In the genomic region with DNA sequence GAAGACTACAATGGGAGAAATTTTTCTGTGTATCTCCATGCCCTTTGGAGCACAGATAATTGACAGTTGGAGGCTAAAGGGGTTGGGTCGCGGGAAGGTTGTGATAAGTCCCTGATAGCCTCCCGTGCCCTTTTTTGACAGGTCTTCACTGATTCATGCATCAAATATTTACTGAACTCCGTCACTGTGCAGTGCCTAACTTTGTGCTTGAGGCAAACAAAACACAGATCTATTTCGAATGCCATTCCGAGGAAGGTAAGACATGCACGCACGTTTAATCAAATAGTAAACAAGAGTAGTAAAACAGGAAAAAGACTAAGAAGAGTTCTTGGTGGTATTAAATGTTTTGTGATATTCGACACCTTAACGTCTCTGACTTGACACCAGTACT, we compare ENCODE assay signal across 1 cellular context.
TF ChIP-seq lines count a peak whose summit lies in the region.

No MANE protein-coding gene starts in this region.

TF ChIP-seq in GM12878, 131 proteins besides CTCF, POLR2A, EP300 and RAD21:
- TF ChIP-seq, protein P1, sequence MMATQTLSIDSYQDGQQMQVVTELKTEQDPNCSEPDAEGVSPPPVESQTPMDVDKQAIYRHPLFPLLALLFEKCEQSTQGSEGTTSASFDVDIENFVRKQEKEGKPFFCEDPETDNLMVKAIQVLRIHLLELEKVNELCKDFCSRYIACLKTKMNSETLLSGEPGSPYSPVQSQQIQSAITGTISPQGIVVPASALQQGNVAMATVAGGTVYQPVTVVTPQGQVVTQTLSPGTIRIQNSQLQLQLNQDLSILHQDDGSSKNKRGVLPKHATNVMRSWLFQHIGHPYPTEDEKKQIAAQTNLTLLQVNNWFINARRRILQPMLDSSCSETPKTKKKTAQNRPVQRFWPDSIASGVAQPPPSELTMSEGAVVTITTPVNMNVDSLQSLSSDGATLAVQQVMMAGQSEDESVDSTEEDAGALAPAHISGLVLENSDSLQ (IDR thresholded peaks at IDR 0.05): no peak
- 0 out of 2 replicates have a peak, but pooled peaks have one; percentile 12 for TF ChIP-seq SMAD5 (IDR thresholded peaks at IDR 0.05; ENCODE audit: low read depth)
